In the genomic region with DNA sequence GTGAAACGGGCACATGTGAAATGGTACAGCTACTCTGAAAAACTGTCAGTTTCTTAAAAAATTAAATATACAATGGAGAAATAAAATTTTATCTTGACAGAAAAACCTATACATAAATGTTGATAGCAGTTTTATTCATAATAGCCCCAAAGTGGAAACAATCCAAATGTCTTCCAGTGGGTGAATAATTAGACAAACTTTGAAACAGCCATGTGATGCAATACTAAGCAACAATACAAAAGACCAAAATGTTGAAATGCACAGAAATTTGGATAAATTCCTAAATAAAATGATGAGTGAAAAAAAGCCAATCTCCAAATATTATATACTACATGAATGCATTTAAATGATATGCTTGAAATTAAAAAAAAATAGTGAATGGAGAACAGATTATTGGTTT, we compare ENCODE assay signal across 24 cellular contexts.
"Had no signal": no experiment of that assay in that cellular context is flagged by ENCODE, and none has a peak within 500 bp of the region (broad histone marks: within the 10 kb centered on the region; RNA-seq: fewer than 3 reads in every experiment).

No MANE protein-coding gene starts in this region.

- H3K4me1 ChIP-seq: ascending aorta, heart left ventricle, lower lobe of right lung, upper lobe of left lung had no signal

- H3K27ac Mint-ChIP-seq: activated CD4-positive, alpha-beta T cell treated with anti-CD3 and anti-CD28 coated beads, Interleukin-2, amount 10 ng/mL, durations not matched to agents 7 days and 5 days; activated CD8-positive, alpha-beta T cell treated with anti-CD3 and anti-CD28 coated beads for 36 hours; activated naive CD4-positive, alpha-beta T cell treated with anti-CD3 and anti-CD28 coated beads, Interleukin-2, amount 50 U/mL, for 24 hours; naive B cell; progenitor cell of endocrine pancreas; T-cell; T-helper 2 cell treated with Interferon-gamma antibody and Interleukin-4, amounts not matched to agents 5 μg/mL and 100 μg/mL, for 36 hours had no signal

- H3K36me3 ChIP-seq: ascending aorta, brain microvascular endothelial cell, heart left ventricle, lower lobe of right lung, upper lobe of left lung had no signal

- H3K4me3 Mint-ChIP-seq: activated CD4-positive, alpha-beta T cell treated with anti-CD3 and anti-CD28 coated beads, Interleukin-2, amount 10 ng/mL, durations not matched to agents 7 days and 5 days; activated CD8-positive, alpha-beta T cell treated with anti-CD3 and anti-CD28 coated beads for 36 hours; activated naive CD4-positive, alpha-beta T cell treated with anti-CD3 and anti-CD28 coated beads, Interleukin-2, amount 50 U/mL, for 24 hours; naive B cell; T-cell; T-helper 2 cell treated with Interferon-gamma antibody and Interleukin-4, amounts not matched to agents 5 μg/mL and 100 μg/mL, for 36 hours had no signal

- DNase-seq: activated CD4-positive, alpha-beta T cell treated with anti-CD3 and anti-CD28 coated beads, Interleukin-2, amount 10 ng/mL, durations not matched to agents 7 days and 5 days; activated CD8-positive, alpha-beta T cell treated with anti-CD3 and anti-CD28 coated beads for 36 hours; activated gamma-delta T cell treated with Interleukin-2 at 50 U/mL for 16 hours; brain microvascular endothelial cell; cortex of kidney; effector CD4-positive, alpha-beta T cell; heart left ventricle; islet precursor cell; left cardiac atrium; lower lobe of right lung; mesendoderm; naive B cell; stimulated activated CD4-positive, alpha-beta T cell treated with anti-CD3 and anti-CD28 coated beads, Interleukin-12 subunit alpha, Interleukin-12 subunit beta, amount 100 ng/mL, for 4 hours; stimulated activated CD4-positive, alpha-beta T cell treated with anti-CD3 and anti-CD28 coated beads, Interleukin-4, amount 100 ng/mL, for 4 hours; stimulated activated naive CD8-positive, alpha-beta T cell treated with anti-CD3 and anti-CD28 coated beads, Interleukin-15, Interleukin-2, amounts not matched to agents 100 U/mL and 50 U/mL, for 24 hours; T-cell; upper lobe of left lung had no signal

- ATAC-seq: activated CD4-positive, CD25-positive, alpha-beta regulatory T cell treated with anti-CD3 and anti-CD28 coated beads, Interleukin-2, amount 50 U/mL, for 24 hours; activated CD8-positive, alpha-beta T cell treated with anti-CD3 and anti-CD28 coated beads for 36 hours; heart left ventricle; left cardiac atrium; lower lobe of right lung; stimulated activated naive CD8-positive, alpha-beta T cell treated with anti-CD3 and anti-CD28 coated beads, Interleukin-15, Interleukin-2, amounts not matched to agents 100 U/mL and 50 U/mL, for 24 hours; T-cell had no signal

- H3K36me3 Mint-ChIP-seq: activated naive CD4-positive, alpha-beta T cell treated with anti-CD3 and anti-CD28 coated beads, Interleukin-2, amount 50 U/mL, for 24 hours; naive B cell; T-cell had no signal

- H3K27me3 Mint-ChIP-seq: activated CD4-positive, alpha-beta T cell treated with anti-CD3 and anti-CD28 coated beads, Interleukin-2, amount 10 ng/mL, durations not matched to agents 7 days and 5 days; activated CD8-positive, alpha-beta T cell treated with anti-CD3 and anti-CD28 coated beads for 36 hours; activated naive CD4-positive, alpha-beta T cell treated with anti-CD3 and anti-CD28 coated beads, Interleukin-2, amount 50 U/mL, for 24 hours; naive B cell; progenitor cell of endocrine pancreas; T-cell had no signal

- H3K27ac ChIP-seq: ascending aorta, brain microvascular endothelial cell, heart left ventricle, lower lobe of right lung, upper lobe of left lung, VCaP had no signal

- FAIRE-seq: endometrium had no signal

- H3K4me1 Mint-ChIP-seq: activated CD4-positive, alpha-beta T cell treated with anti-CD3 and anti-CD28 coated beads, Interleukin-2, amount 10 ng/mL, durations not matched to agents 7 days and 5 days; activated naive CD4-positive, alpha-beta T cell treated with anti-CD3 and anti-CD28 coated beads, Interleukin-2, amount 50 U/mL, for 24 hours; naive B cell; T-cell had no signal

- H3K4me3 ChIP-seq: ascending aorta, heart left ventricle, lower lobe of right lung, upper lobe of left lung had no signal

- H3K27me3 ChIP-seq: ascending aorta, brain microvascular endothelial cell, heart left ventricle, upper lobe of left lung had no signal
